In genomic region chr19:20863176-20863575, GRCh38 we compare ENCODE assay signal across 26 cellular contexts. TPM values are rescaled to one million over a fixed set of nuclear protein-coding genes. Genes with fewer than 3 reads are reported as not detected.
DNase-seq lines count a peak whose midpoint lies in the region; ATAC-seq lines count a peak whose summit lies in the region.
"Had no signal": no experiment of that assay in that cellular context is flagged by ENCODE, and none has a peak within 500 bp of the region (broad histone marks: within the 10 kb centered on the region; RNA-seq: fewer than 3 reads in every experiment).

No MANE protein-coding gene starts in this region.

- H3K27ac ChIP-seq in CD4-positive, alpha-beta memory T cell (ENCODE audit: low read depth, low read length): no peak overlapping the region
- H3K27ac ChIP-seq: BLaER1 treated with 17β-estradiol and CSF1 and Interleukin-3, amounts not matched to agents 10 nM and 100 nM; RWPE1 had no signal

- CTCF ChIA-PET in CD4-positive, alpha-beta memory T cell (lab: Charles Lee; ENCODE audit: partially characterized antibody): no interaction called here

- H3K4me3 Mint-ChIP-seq in stimulated activated memory B cell treated with anti-CD40 and anti-IgM and Interleukin-4, amounts not matched to agents 10 μg/mL and 1 μg/mL and 100 μg/mL, for 72 hours: no peak overlapping the region
- no peak overlapping the region for H3K4me3 Mint-ChIP-seq in CD4-positive, alpha-beta memory T cell
- H3K4me3 Mint-ChIP-seq: CD4-positive, alpha-beta T cell had no signal

- H3K27me3 Mint-ChIP-seq in stimulated activated memory B cell treated with anti-CD40 and anti-IgM and Interleukin-4, amounts not matched to agents 10 μg/mL and 1 μg/mL and 100 μg/mL, for 72 hours: no peaks in the 10 kb centered on the region
- H3K27me3 Mint-ChIP-seq in CD4-positive, alpha-beta memory T cell: no peaks in the 10 kb centered on the region
- H3K27me3 Mint-ChIP-seq: CD4-positive, alpha-beta T cell had no signal

- no peaks in the 10 kb centered on the region for H3K36me3 ChIP-seq in CD4-positive, alpha-beta memory T cell (ENCODE audit: insufficient read depth, low read length)

- POLR2A ChIA-PET in CD4-positive, alpha-beta memory T cell (lab: Charles Lee; ENCODE audit: partially characterized antibody): no interaction called here

- H3K9me3 Mint-ChIP-seq in stimulated activated memory B cell treated with anti-CD40 and anti-IgM and Interleukin-4, amounts not matched to agents 10 μg/mL and 1 μg/mL and 100 μg/mL, for 72 hours: peaks cover 37% of the 10 kb centered on the region
- peaks cover 0 to 42% (median 23%) of the 10 kb centered on the region in 8 donors for H3K9me3 Mint-ChIP-seq in CD4-positive, alpha-beta memory T cell

- ATAC-seq in stimulated activated memory B cell treated with anti-CD40 and anti-IgM and Interleukin-4, amounts not matched to agents 10 μg/mL and 1 μg/mL and 100 μg/mL, for 72 hours: no peak
- ATAC-seq: HCT116, Panc1, SK-N-SH treated with all-trans-retinoic acid at 6 μM for 48 hours had no signal

- H3K27ac Mint-ChIP-seq in stimulated activated memory B cell treated with anti-CD40 and anti-IgM and Interleukin-4, amounts not matched to agents 10 μg/mL and 1 μg/mL and 100 μg/mL, for 72 hours: no peak overlapping the region
- no peak overlapping the region for H3K27ac Mint-ChIP-seq in CD4-positive, alpha-beta memory T cell
- H3K27ac Mint-ChIP-seq: CD4-positive, alpha-beta T cell had no signal

- peaks cover 6% of the 10 kb centered on the region for H3K36me3 Mint-ChIP-seq in stimulated activated memory B cell treated with anti-CD40 and anti-IgM and Interleukin-4, amounts not matched to agents 10 μg/mL and 1 μg/mL and 100 μg/mL, for 72 hours
- peaks cover 0 to 2% of the 10 kb centered on the region in 2 donors for H3K36me3 Mint-ChIP-seq in CD4-positive, alpha-beta memory T cell

- H3K4me3 ChIP-seq in CD4-positive, alpha-beta memory T cell (ENCODE audit: low read length in 2 of 2): no peak overlapping the region
- H3K4me3 ChIP-seq: BLaER1 treated with 17β-estradiol and CSF1 and Interleukin-3, amounts not matched to agents 10 nM and 100 nM had no signal

- DNase-seq in NCI-H748 (lab: John Stamatoyannopoulos, UW; ENCODE audit: unreplicated experiment) (peak; percentile 3), NCI-H748 treated with DMSO at 0.1 percent for 48 hours (lab: John Stamatoyannopoulos, UW) (no peak), NAMALWA (ENCODE audit: low spot score) (peak; percentile 58), islet precursor cell (peak; percentile 9), NCI-H2196 (lab: John Stamatoyannopoulos, UW; ENCODE audit: unreplicated experiment) (no peak)
- no peak for DNase-seq in CD4-positive, alpha-beta memory T cell
- DNase-seq: CD4-positive, alpha-beta T cell; COR-L47; DMS79; EL; GDM1; Kasumi-1; MV-4-11; NCI-H1105 treated with DMSO at 0.1 percent for 48 hours; NCI-H146; NCI-H2029; NCI-H524; NCI-H82; SIG-M5; T-helper 2 cell had no signal

- intact Hi-C loops in CD4-positive, alpha-beta memory T cell (cut with micrococcal nuclease): no loop called here

- H3K4me1 ChIP-seq in CD4-positive, alpha-beta memory T cell (ENCODE audit: insufficient read depth, low read length): no peaks in the 10 kb centered on the region

- no peaks in the 10 kb centered on the region for H3K27me3 ChIP-seq in CD4-positive, alpha-beta memory T cell (ENCODE audit: insufficient read depth, low read length)
- H3K27me3 ChIP-seq: BLaER1 treated with 17β-estradiol and CSF1 and Interleukin-3, amounts not matched to agents 10 nM and 100 nM had no signal

- peaks cover 0 to 6% of the 10 kb centered on the region in 2 donors for H3K9me3 ChIP-seq in CD4-positive, alpha-beta memory T cell (ENCODE audit: control insufficient read depth in 1 of 2, low read length in 2 of 2)

- no peaks in the 10 kb centered on the region for H3K4me1 Mint-ChIP-seq in stimulated activated memory B cell treated with anti-CD40 and anti-IgM and Interleukin-4, amounts not matched to agents 10 μg/mL and 1 μg/mL and 100 μg/mL, for 72 hours
- H3K4me1 Mint-ChIP-seq in CD4-positive, alpha-beta memory T cell: no peaks in the 10 kb centered on the region

RNA-seq across cellular contexts. Expression of gene ZNF85, which starts 59.9 kb away (rescaled TPM):
- total RNA-seq in CD4-positive, alpha-beta memory T cell: 1 to 10 TPM; 6.5 to 7.6 TPM
- 10 to 100 TPM in 1 of 2 donors, 1 to 10 TPM in 1; 8.3 to 11.4 TPM for polyA plus RNA-seq in CD4-positive, alpha-beta memory T cell

Comparison
In these comparisons a context has a peak if more than half of its experiments do, and no peak if none do; other contexts are left out.
1. DNase-seq: peak in NCI-H748 (single experiment), NAMALWA (single experiment) and islet precursor cell (single experiment); none in NCI-H748 treated with DMSO at 0.1 percent for 48 hours (single experiment), NCI-H2196 (single experiment) and CD4-positive, alpha-beta memory T cell (0 of 5).